In genomic region chr21:16588433-16588860, GRCh38 we compare ENCODE assay signal across 8 cellular contexts.
DNase-seq lines count a peak whose midpoint lies in the region; ATAC-seq and TF ChIP-seq lines count a peak whose summit lies in the region.

No MANE protein-coding gene starts in this region.

- TF ChIP-seq EP300 in neural cell (conservative IDR thresholded peaks at IDR 0.05; ENCODE audit: poor library complexity, severe bottlenecking), result peak; percentile 68

- DNase-seq in H4 (ENCODE audit: low spot score) (peak; percentile 70), RPMI7951 (ENCODE audit: low read depth) (peak; percentile 20), fibroblast of the aortic adventitia (ENCODE audit: low read depth) (peak; percentile 74), SKM-1 (lab: John Stamatoyannopoulos, UW; ENCODE audit: unreplicated experiment) (no peak), GF-D8 (lab: John Stamatoyannopoulos, UW) (no peak)

- peak overlapping the region; percentile 63 for H3K4me2 ChIP-seq in neural cell (ENCODE audit: low read length)

- H3K27ac ChIP-seq in neural cell (ENCODE audit: low read length), result peak overlapping the region; percentile 76

- H4K20me1 ChIP-seq in neural cell (ENCODE audit: insufficient read depth), result no peaks in the 10 kb centered on the region

- H3K9me2 ChIP-seq in neural cell (ENCODE audit: insufficient read depth, low read length), result no peaks in the 10 kb centered on the region

- no peak for ATAC-seq in HG03039 (IDR thresholded peaks at IDR 0.05; ENCODE audit: unreplicated experiment)
- no peak for ATAC-seq in HG02885 (IDR thresholded peaks at IDR 0.05; ENCODE audit: poor library complexity, unreplicated experiment)

- H2AFZ ChIP-seq in neural cell (ENCODE audit: low read depth, low read length), result peak overlapping the region; percentile 52

- no peaks in the 10 kb centered on the region for H3K9me3 ChIP-seq in neural cell (ENCODE audit: low read length)

- H3K27me3 ChIP-seq in neural cell (ENCODE audit: insufficient read depth, low read depth, low read length), result no peaks in the 10 kb centered on the region

- H3F3A ChIP-seq in neural cell (ENCODE audit: insufficient read depth, low read length, poor library complexity, severe bottlenecking), result no peaks in the 10 kb centered on the region

- TF ChIP-seq RAD21 in neural cell (conservative IDR thresholded peaks at IDR 0.05), result peak; percentile 58

- H3K36me3 ChIP-seq in neural cell (ENCODE audit: insufficient read depth, low read length), result no peaks in the 10 kb centered on the region

- H3K4me3 ChIP-seq in fibroblast of the aortic adventitia (ENCODE audit: low read depth, low read length) (peak overlapping the region; percentile 63), neural cell (ENCODE audit: low read length) (peak overlapping the region; percentile 63)

- H3K9ac ChIP-seq in neural cell (ENCODE audit: low read length), result peak overlapping the region; percentile 62

- TF ChIP-seq CTCF in fibroblast of the aortic adventitia (IDR thresholded peaks at IDR 0.05; ENCODE audit: insufficient read depth, low read length) (no peak), neural cell (IDR thresholded peaks at IDR 0.05; ENCODE audit: poor library complexity, severe bottlenecking) (peak; percentile 28)

- H3K79me2 ChIP-seq in neural cell (replicated peaks; ENCODE audit: insufficient read depth, low read length), result no peaks in the 10 kb centered on the region

TF ChIP-seq in neural cell, 6 proteins besides CTCF, POLR2A, EP300 and RAD21:
- no peak for TF ChIP-seq EZH2 (IDR thresholded peaks at IDR 0.05; ENCODE audit: borderline replicate concordance, insufficient read depth, low read length, poor library complexity, severe bottlenecking)
- TF ChIP-seq, protein P1, sequence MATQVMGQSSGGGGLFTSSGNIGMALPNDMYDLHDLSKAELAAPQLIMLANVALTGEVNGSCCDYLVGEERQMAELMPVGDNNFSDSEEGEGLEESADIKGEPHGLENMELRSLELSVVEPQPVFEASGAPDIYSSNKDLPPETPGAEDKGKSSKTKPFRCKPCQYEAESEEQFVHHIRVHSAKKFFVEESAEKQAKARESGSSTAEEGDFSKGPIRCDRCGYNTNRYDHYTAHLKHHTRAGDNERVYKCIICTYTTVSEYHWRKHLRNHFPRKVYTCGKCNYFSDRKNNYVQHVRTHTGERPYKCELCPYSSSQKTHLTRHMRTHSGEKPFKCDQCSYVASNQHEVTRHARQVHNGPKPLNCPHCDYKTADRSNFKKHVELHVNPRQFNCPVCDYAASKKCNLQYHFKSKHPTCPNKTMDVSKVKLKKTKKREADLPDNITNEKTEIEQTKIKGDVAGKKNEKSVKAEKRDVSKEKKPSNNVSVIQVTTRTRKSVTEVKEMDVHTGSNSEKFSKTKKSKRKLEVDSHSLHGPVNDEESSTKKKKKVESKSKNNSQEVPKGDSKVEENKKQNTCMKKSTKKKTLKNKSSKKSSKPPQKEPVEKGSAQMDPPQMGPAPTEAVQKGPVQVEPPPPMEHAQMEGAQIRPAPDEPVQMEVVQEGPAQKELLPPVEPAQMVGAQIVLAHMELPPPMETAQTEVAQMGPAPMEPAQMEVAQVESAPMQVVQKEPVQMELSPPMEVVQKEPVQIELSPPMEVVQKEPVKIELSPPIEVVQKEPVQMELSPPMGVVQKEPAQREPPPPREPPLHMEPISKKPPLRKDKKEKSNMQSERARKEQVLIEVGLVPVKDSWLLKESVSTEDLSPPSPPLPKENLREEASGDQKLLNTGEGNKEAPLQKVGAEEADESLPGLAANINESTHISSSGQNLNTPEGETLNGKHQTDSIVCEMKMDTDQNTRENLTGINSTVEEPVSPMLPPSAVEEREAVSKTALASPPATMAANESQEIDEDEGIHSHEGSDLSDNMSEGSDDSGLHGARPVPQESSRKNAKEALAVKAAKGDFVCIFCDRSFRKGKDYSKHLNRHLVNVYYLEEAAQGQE (IDR thresholded peaks at IDR 0.05; ENCODE audit: borderline replicate concordance), result no peak
- TF ChIP-seq MXI1 (conservative IDR thresholded peaks at IDR 0.05; ENCODE audit: poor library complexity, severe bottlenecking), result peak; percentile 23
- TF ChIP-seq TAF1 (IDR thresholded peaks at IDR 0.05; ENCODE audit: low read depth), result peak; percentile 69
- TF ChIP-seq SMC3 (conservative IDR thresholded peaks at IDR 0.05; ENCODE audit: poor library complexity), result peak; percentile 34
- peak; percentile 86 for TF ChIP-seq POLR2AphosphoS5 (IDR thresholded peaks at IDR 0.05)

Comparison
In these comparisons a context has a peak if more than half of its experiments do, and no peak if none do; other contexts are left out.
1. DNase-seq: peak in H4 (single experiment), RPMI7951 (single experiment) and fibroblast of the aortic adventitia (single experiment); none in SKM-1 (single experiment) and GF-D8 (single experiment).